ENCODE assay signal across 24 cellular contexts in the genomic region with DNA sequence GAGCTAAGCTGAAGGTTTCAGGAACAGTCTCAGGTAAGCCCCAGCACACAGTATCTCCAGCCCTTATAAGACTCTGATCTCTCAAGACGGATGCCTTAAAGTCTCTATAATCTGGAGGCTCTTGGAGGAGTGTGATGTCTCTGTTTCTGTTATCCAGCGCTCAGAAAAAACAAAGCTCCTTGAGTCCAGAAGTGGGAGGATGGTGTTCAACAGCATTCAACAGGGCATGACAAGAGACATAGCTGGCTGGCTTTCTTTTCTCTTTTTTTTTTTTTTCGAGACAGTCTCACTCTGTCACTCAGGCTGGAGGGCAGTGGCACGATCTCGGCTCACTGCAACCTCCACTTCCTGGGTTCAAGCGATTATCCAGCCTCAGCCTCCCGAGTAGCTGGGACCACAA. TPM values are rescaled to one million over a fixed set of nuclear protein-coding genes. Genes with fewer than 3 reads are reported as not detected.
"Had no signal": no experiment of that assay in that cellular context is flagged by ENCODE, and none has a peak within 500 bp of the region (broad histone marks: within the 10 kb centered on the region; RNA-seq: fewer than 3 reads in every experiment).

No MANE protein-coding gene starts in this region.

- H3K27ac ChIP-seq: coronary artery, dorsolateral prefrontal cortex, heart left ventricle, right atrium auricular region, suprapubic skin, tibial artery, upper lobe of right lung, vagina had no signal

- H3K9me3 ChIP-seq: heart left ventricle, right atrium auricular region, suprapubic skin, tibial artery, upper lobe of right lung, vagina had no signal

- FAIRE-seq: endometrium, frontal cortex, small intestine had no signal

- H3K4me3 ChIP-seq: coronary artery, dorsolateral prefrontal cortex, heart left ventricle, lung, right atrium auricular region, suprapubic skin, tibial artery, upper lobe of right lung, vagina had no signal

- H3K36me3 ChIP-seq: heart left ventricle, right atrium auricular region, suprapubic skin, tibial artery, upper lobe of right lung, vagina had no signal

- H3K4me1 ChIP-seq: right atrium auricular region, suprapubic skin, tibial artery, upper lobe of right lung, vagina had no signal

- H3K27me3 ChIP-seq: dorsolateral prefrontal cortex, heart left ventricle, right atrium auricular region, suprapubic skin, tibial artery, upper lobe of right lung, vagina had no signal

- ATAC-seq: esophagus mucosa, left cardiac atrium had no signal

- DNase-seq: dorsolateral prefrontal cortex; effector CD8-positive, alpha-beta T cell; heart left ventricle; hypothalamus; left cardiac atrium; left ventricle myocardium superior; mesenchymal stem cell; naive B cell; small intestine; stimulated activated CD4-positive, alpha-beta T cell treated with anti-CD3 and anti-CD28 coated beads, Interleukin-12 subunit alpha, Interleukin-12 subunit beta, amount 100 ng/mL, for 4 hours; stimulated activated naive CD4-positive, alpha-beta T cell; tibial artery had no signal

RNA-seq across cellular contexts. Expression of a gene that starts 31.6 kb away (rescaled TPM):
- total RNA-seq: chondrocyte, fibroblast of lung, osteoblast had no signal
- polyA plus RNA-seq: fibroblast of lung had no signal
